In genomic region chr9:130072515-130073235, GRCh38 we compare ENCODE assay signal across 12 cellular contexts. TPM values are rescaled to one million over a fixed set of nuclear protein-coding genes. Genes with fewer than 3 reads are reported as not detected.
DNase-seq lines count a peak whose midpoint lies in the region; ATAC-seq, FAIRE-seq and TF ChIP-seq lines count a peak whose summit lies in the region.
"Had no signal": no experiment of that assay in that cellular context is flagged by ENCODE, and none has a peak within 500 bp of the region (broad histone marks: within the 10 kb centered on the region; RNA-seq: fewer than 3 reads in every experiment).

No MANE protein-coding gene starts in this region.

- TF ChIP-seq CTCF in CD14-positive monocyte (IDR thresholded peaks at IDR 0.05) (no peak), H9 (conservative IDR thresholded peaks at IDR 0.05) (no peak), K562 (IDR thresholded peaks at IDR 0.05 in 2 of 3, conservative IDR thresholded peaks at IDR 0.05 in 1 of 3; ENCODE audit: insufficient read depth in 2 of 3, low read depth in 1 of 3, low read length in 3 of 3) (no peak)

- H2AK5ac ChIP-seq in H9 (ENCODE audit: insufficient read length, low read length): no peak overlapping the region

- H3K23me2 ChIP-seq in H9 (ENCODE audit: insufficient read length, low read depth, low read length, poor library complexity, severe bottlenecking): no peaks in the 10 kb centered on the region

- no peak for TF ChIP-seq RAD21 in K562 (CRISPR knock-in tag; conservative IDR thresholded peaks at IDR 0.05 in 1 of 2, IDR thresholded peaks at IDR 0.05 in 1 of 2)

- TF ChIP-seq POLR2A in K562 (conservative IDR thresholded peaks at IDR 0.05): no peak

- no peak overlapping the region for H2BK15ac ChIP-seq in H9 (ENCODE audit: low read depth, low read length)

- peaks cover 19 to 26% of the 10 kb centered on the region in 2 donors for H3K36me3 Mint-ChIP-seq in CD14-positive monocyte
- peaks cover 6 to 21% (median 15%) of the 10 kb centered on the region in 3 experiments; a peak in 6 of 7 replicates for H3K36me3 Mint-ChIP-seq in H9 (ENCODE audit: insufficient read depth in 1 of 3, low read depth in 3 of 3)
- H3K36me3 Mint-ChIP-seq in naive thymus-derived CD8-positive, alpha-beta T cell: peaks cover 4 to 21% (median 9%) of the 10 kb centered on the region in 3 donors

- H3K4me2 ChIP-seq in H9 (ENCODE audit: insufficient read depth, insufficient read length, low read length) (no peak overlapping the region), K562 (ENCODE audit: insufficient read depth, low read length) (no peak overlapping the region)

- H3K56ac ChIP-seq in H9 (ENCODE audit: insufficient read length, low read depth, low read length): no peak overlapping the region

- in situ Hi-C loops in K562 (cut with MboI): no loop called here

- intact Hi-C loops in CD14-positive monocyte (cut with micrococcal nuclease): no loop called here
- intact Hi-C loops in K562 (cut with micrococcal nuclease): no loop called here

- no peak overlapping the region for H3K9ac ChIP-seq in H9 (ENCODE audit: extremely low read depth, insufficient read length, low read length)
- no peak overlapping the region for H3K9ac ChIP-seq in K562 (ENCODE audit: insufficient read depth in 1 of 2, low read depth in 2 of 2, low read length in 2 of 2)

- H3K4me1 ChIP-seq in H9 (ENCODE audit: insufficient read depth, low read length) (no peaks in the 10 kb centered on the region), K562 (replicated peaks in 1 of 2; ENCODE audit: control insufficient read depth in 2 of 2, insufficient read depth in 2 of 2, low read length in 2 of 2) (peaks cover 0 to 17% of the 10 kb centered on the region in 2 experiments; a peak in 3 of 5 replicates), mesodermal cell (ENCODE audit: control insufficient read depth, insufficient read depth, low read length, poor library complexity, severe bottlenecking) (peaks cover 26% of the 10 kb centered on the region)

- H3K27me3 ChIP-seq in H9 (ENCODE audit: insufficient read depth, low read length): no peaks in the 10 kb centered on the region
- no peaks in the 10 kb centered on the region for H3K27me3 ChIP-seq in K562 (ENCODE audit: control insufficient read depth in 2 of 2, insufficient read depth in 2 of 2, low read length in 2 of 2)
- H3K27me3 ChIP-seq: testis had no signal

- DNase-seq in CD14-positive monocyte (ENCODE audit: low spot score) (no peak), H9 (no peak), K562 (ENCODE audit: extremely low read depth in 1 of 4, low spot score in 3 of 4) (no peak), GM19240 (ENCODE audit: insufficient read length, low spot score) (no peak), NCI-H345 (lab: John Stamatoyannopoulos, UW) (no peak), activated gamma-delta T cell treated with Interleukin-2 at 50 U/mL for 16 hours (no peak)
- DNase-seq in naive thymus-derived CD8-positive, alpha-beta T cell: no peak
- DNase-seq: CD8-positive, alpha-beta memory T cell; hypothalamus; NCI-H526 treated with DMSO at 0.1 percent for 48 hours; testis had no signal

- H4K8ac ChIP-seq in H9 (replicated peaks; ENCODE audit: insufficient read length, low read depth, low read length): no peak overlapping the region

- H2BK120ac ChIP-seq in H9 (ENCODE audit: low read depth, low read length, poor library complexity, severe bottlenecking): no peak overlapping the region

- peak overlapping the region; percentile 60 for H2BK20ac ChIP-seq in H9 (ENCODE audit: low read depth, low read length, poor library complexity, severe bottlenecking)

- peaks cover 9% of the 10 kb centered on the region for H3K79me1 ChIP-seq in H9 (ENCODE audit: insufficient read depth, low read depth, low read length, poor library complexity, severe bottlenecking)

- H3T11ph ChIP-seq in H9 (ENCODE audit: low read length): no peak overlapping the region

- H3K4me3 ChIP-seq in K562: no peak overlapping the region
- H3K4me3 ChIP-seq in mesodermal cell (ENCODE audit: extremely low read depth, insufficient read depth, low read length, poor library complexity, severe bottlenecking): no peak overlapping the region
- H3K4me3 ChIP-seq: testis had no signal

- POLR2A ChIA-PET in K562 (lab: Yijun Ruan, JAX): interaction anchor here (0.7 kb wide), 1 partner anchor 76 kb away, joined by 3 read pairs; no protein-coding TSS in a partner anchor
- POLR2A ChIA-PET in naive thymus-derived CD8-positive, alpha-beta T cell (lab: Charles Lee): no interaction called here

- H2BK12ac ChIP-seq in H9 (ENCODE audit: insufficient read length, low read depth, low read length): no peak overlapping the region

- H2AFZ ChIP-seq in H9 (ENCODE audit: low read length): no peak overlapping the region
- H2AFZ ChIP-seq in K562 (ENCODE audit: low read depth, low read length): no peak overlapping the region

- CTCF ChIA-PET in K562 (lab: Yijun Ruan, JAX; ENCODE audit: low intra/inter-chr PET ratio): no interaction called here

- H3K4me1 Mint-ChIP-seq in CD14-positive monocyte: peaks cover 52% of the 10 kb centered on the region
- H3K4me1 Mint-ChIP-seq in H9: peaks cover 10 to 14% of the 10 kb centered on the region in 2 experiments; a peak in 3 of 4 replicates
- peaks cover 6 to 45% (median 35%) of the 10 kb centered on the region in 4 donors for H3K4me1 Mint-ChIP-seq in naive thymus-derived CD8-positive, alpha-beta T cell

- H3K18ac ChIP-seq in H9 (ENCODE audit: insufficient read length, low read depth, low read length): no peak overlapping the region

- H3K27ac ChIP-seq in H9 (ENCODE audit: insufficient read length, low read depth, low read length) (no peak overlapping the region), K562 (ENCODE audit: extremely low read depth, low read depth, low read length) (peak overlapping the region; percentile 28; the same call in 1 of the 3 replicates), mesodermal cell (ENCODE audit: low read depth, low read length, severe bottlenecking) (peak overlapping the region; percentile 89)

- no peaks in the 10 kb centered on the region for H3K9me3 ChIP-seq in H9 (ENCODE audit: control insufficient read depth, low read depth, low read length)
- no peaks in the 10 kb centered on the region for H3K9me3 ChIP-seq in K562 (replicated peaks; ENCODE audit: control insufficient read depth, insufficient read depth, low read depth, low read length)
- H3K9me3 ChIP-seq in mesodermal cell (ENCODE audit: control insufficient read depth, low read length): no peaks in the 10 kb centered on the region
- H3K9me3 ChIP-seq: testis had no signal

- no peak for ATAC-seq in K562
- no peak for ATAC-seq in naive thymus-derived CD8-positive, alpha-beta T cell

- no peaks in the 10 kb centered on the region for H3K9me1 ChIP-seq in K562 (ENCODE audit: control insufficient read depth, insufficient read depth, low read length)

- no peaks in the 10 kb centered on the region for H4K20me1 ChIP-seq in H9 (ENCODE audit: control insufficient read depth, insufficient read depth, insufficient read length)
- H4K20me1 ChIP-seq in K562 (replicated peaks; ENCODE audit: control insufficient read depth, insufficient read depth, low read length): peaks cover 13% of the 10 kb centered on the region

- no peak overlapping the region for H4K5ac ChIP-seq in H9 (ENCODE audit: insufficient read length, low read depth, low read length)

- TF ChIP-seq EP300 in K562 (IDR thresholded peaks at IDR 0.05; ENCODE audit: low read length): no peak

- BruUV-seq in K562 (replicated peaks; lab: Mats Ljungman, UMichigan): no TSS peak

- H3K79me2 ChIP-seq in H9 (ENCODE audit: insufficient read depth, low read length) (no peaks in the 10 kb centered on the region), K562 (ENCODE audit: control insufficient read depth, insufficient read depth, low read length) (peaks cover 50% of the 10 kb centered on the region)

- H3K36me3 ChIP-seq in K562 (ENCODE audit: control insufficient read depth, insufficient read depth, low read length) (peaks cover 22% of the 10 kb centered on the region; the same call in 2 of the 3 replicates), mesodermal cell (ENCODE audit: control insufficient read depth, insufficient read depth, low read length) (peaks cover 24% of the 10 kb centered on the region)

- no peak overlapping the region for H3K14ac ChIP-seq in H9 (ENCODE audit: insufficient read depth, low read length)

- H3K9me3 Mint-ChIP-seq in CD14-positive monocyte (no peaks in the 10 kb centered on the region), H9 (no peaks in the 10 kb centered on the region)
- H3K9me3 Mint-ChIP-seq in naive thymus-derived CD8-positive, alpha-beta T cell: no peaks in the 10 kb centered on the region
- H3K9me3 Mint-ChIP-seq: CD8-positive, alpha-beta memory T cell had no signal

- H4K91ac ChIP-seq in H9 (ENCODE audit: insufficient read length, low read depth, low read length): no peak overlapping the region

- H3K27ac Mint-ChIP-seq in CD14-positive monocyte: peak overlapping the region in 6 of 7 donors; percentile 55 to 88 (median 74)
- peak overlapping the region; percentile 6 to 60 (median 34); a peak in 4 of 7 replicates for H3K27ac Mint-ChIP-seq in H9
- H3K27ac Mint-ChIP-seq in naive thymus-derived CD8-positive, alpha-beta T cell: peak overlapping the region in 5 of 10 donors; percentile 14 to 85 (median 49)

- WGBS in H9 (ENCODE audit: extremely low coverage, insufficient read length, low lambda C conversion rate): no CpG with 5 or more reads among the region's 9 CpGs
- 74% methylated on average over 9 of the region's 9 CpGs for WGBS in K562 (ENCODE audit: insufficient coverage, low coverage, missing lambda C conversion rate)
- 89 to 95% methylated on average over 4 to 5 of the region's 9 CpGs for WGBS in mesodermal cell (ENCODE audit: insufficient coverage in 2 of 2), 2 experiments

- no peak for FAIRE-seq in K562 (lab: Jason Lieb, UNC)

- H3K27me3 Mint-ChIP-seq in CD14-positive monocyte (ENCODE audit: low read depth in 3 of 3) (no peaks in the 10 kb centered on the region), H9 (ENCODE audit: low read depth) (no peaks in the 10 kb centered on the region)
- H3K27me3 Mint-ChIP-seq in naive thymus-derived CD8-positive, alpha-beta T cell: no peaks in the 10 kb centered on the region

- H3K23ac ChIP-seq in H9 (ENCODE audit: insufficient read length, low read depth, low read length): no peak overlapping the region

- H2BK5ac ChIP-seq in H9 (ENCODE audit: insufficient read length, low read length): no peak overlapping the region

- no peak overlapping the region for H3K4me3 Mint-ChIP-seq in CD14-positive monocyte
- H3K4me3 Mint-ChIP-seq in H9: no peak overlapping the region
- H3K4me3 Mint-ChIP-seq in naive thymus-derived CD8-positive, alpha-beta T cell: no peak overlapping the region
- H3K4me3 Mint-ChIP-seq: CD8-positive, alpha-beta memory T cell had no signal

- no peak overlapping the region for H3K4ac ChIP-seq in H9 (ENCODE audit: low read depth, low read length)

RNA-seq across cellular contexts. Expression of gene GPR107, which starts 19.0 kb away (rescaled TPM):
- polyA plus RNA-seq in CD14-positive monocyte (1 to 10 TPM; 6.0 TPM), K562 (2011; rRNA removed) (28.2 and 34.6 TPM in 2 replicates), K562 (2014; fragmentation: Illumina TruSeq; extraction: Trizol) (19.5 and 27.8 TPM in 2 replicates), K562 (2014; fragmentation: Nextera tagmentation; extraction: Ambion mirVana) (1 to 10 TPM; 3.2 to 3.5 TPM), K562 (2014; rRNA removed) (13.7 and 14.4 TPM in 2 replicates)
- total RNA-seq in H9 (2021) (38.0 and 38.6 TPM in 2 replicates), K562 (2014; rRNA removed) (9.2 and 10.0 TPM in 2 replicates), K562 (2014; rRNA removed; fragmentation: Illumina TruSeq; extraction: Trizol) (12.4 and 14.5 TPM in 2 replicates), K562 (2015; rRNA removed; fragmentation: Illumina TruSeq; extraction: Trizol) (13.5 and 14.6 TPM in 2 replicates), K562 (2021) (20.3 and 21.8 TPM in 2 replicates)
- 92.0 and 106 TPM in 2 replicates for total RNA-seq in K562 (2011; cell fraction: chromatin; rRNA removed; ENCODE audit: low replicate concordance)
- 120 and 136 TPM in 2 replicates for total RNA-seq in K562 (2011; cell fraction: nucleolus; rRNA removed)
- 83.9 and 108 TPM in 2 replicates for total RNA-seq in K562 (2011; cell fraction: nucleoplasm; rRNA removed)
- polyA plus RNA-seq in K562 (2011; cell fraction: cytosol; rRNA removed): 9.8 and 15.6 TPM in 2 replicates
- 23.2 and 28.9 TPM in 2 replicates for polyA plus RNA-seq in K562 (2011; cell fraction: nucleus; rRNA removed)
- polyA plus RNA-seq in K562 (2012): 17.3 and 22.6 TPM in 2 replicates
- polyA minus RNA-seq in K562 (2011; rRNA and poly(A)+ RNA removed): 29.5 and 33.6 TPM in 2 replicates
- 13.0 and 13.7 TPM in 2 replicates for polyA minus RNA-seq in K562 (2011; cell fraction: cytosol; rRNA and poly(A)+ RNA removed)
- polyA minus RNA-seq in K562 (2011; cell fraction: nucleus; rRNA and poly(A)+ RNA removed): 12.8 and 25.0 TPM in 2 replicates
- polyA plus RNA-seq in mesodermal cell (2013, experiment 1 of 2): 55.6 TPM
- 48.0 TPM for polyA plus RNA-seq in mesodermal cell (2013, experiment 2 of 2)
- total RNA-seq in naive thymus-derived CD8-positive, alpha-beta T cell: 10 to 100 TPM; 21.9 to 25.3 TPM
- polyA plus RNA-seq in naive thymus-derived CD8-positive, alpha-beta T cell: 1 to 10 TPM; 1.4 to 3.2 (median 2.2) TPM

RNA-seq across cellular contexts. Expression of gene FNBP1, which starts 29.7 kb away (rescaled TPM):
- polyA plus RNA-seq in CD14-positive monocyte (10 to 100 TPM; 51.4 to 60.7 TPM), K562 (2011; rRNA removed) (7.2 and 7.6 TPM in 2 replicates), K562 (2014; fragmentation: Illumina TruSeq; extraction: Trizol) (6.1 TPM in 2 replicates), K562 (2014; fragmentation: Nextera tagmentation; extraction: Ambion mirVana) (1 to 10 TPM; 1.8 to 2.2 TPM), K562 (2014; rRNA removed) (5.4 and 8.0 TPM in 2 replicates)
- total RNA-seq in H9 (2021) (35.9 and 36.5 TPM in 2 replicates), K562 (2014; rRNA removed) (8.2 and 8.4 TPM in 2 replicates), K562 (2014; rRNA removed; fragmentation: Illumina TruSeq; extraction: Trizol) (6.9 and 13.2 TPM in 2 replicates), K562 (2015; rRNA removed; fragmentation: Illumina TruSeq; extraction: Trizol) (13.5 and 14.9 TPM in 2 replicates), K562 (2021) (8.5 and 10.7 TPM in 2 replicates)
- 24.0 and 44.9 TPM in 2 replicates for total RNA-seq in K562 (2011; cell fraction: chromatin; rRNA removed; ENCODE audit: low replicate concordance)
- total RNA-seq in K562 (2011; cell fraction: nucleolus; rRNA removed): 8.5 and 10.9 TPM in 2 replicates
- 10.9 and 12.6 TPM in 2 replicates for total RNA-seq in K562 (2011; cell fraction: nucleoplasm; rRNA removed)
- polyA plus RNA-seq in K562 (2011; cell fraction: cytosol; rRNA removed): 2.2 and 4.2 TPM in 2 replicates
- polyA plus RNA-seq in K562 (2011; cell fraction: nucleus; rRNA removed): 5.8 and 7.6 TPM in 2 replicates
- polyA plus RNA-seq in K562 (2012): 8.7 and 10.5 TPM in 2 replicates
- polyA minus RNA-seq in K562 (2011; rRNA and poly(A)+ RNA removed): 33.5 and 42.5 TPM in 2 replicates
- 7.9 and 8.7 TPM in 2 replicates for polyA minus RNA-seq in K562 (2011; cell fraction: cytosol; rRNA and poly(A)+ RNA removed)
- 3.4 and 8.0 TPM in 2 replicates for polyA minus RNA-seq in K562 (2011; cell fraction: nucleus; rRNA and poly(A)+ RNA removed)
- 67.8 TPM for polyA plus RNA-seq in mesodermal cell (2013, experiment 1 of 2)
- 67.6 TPM for polyA plus RNA-seq in mesodermal cell (2013, experiment 2 of 2)
- total RNA-seq in naive thymus-derived CD8-positive, alpha-beta T cell: 100 to 1,000 TPM; 156 to 164 TPM
- polyA plus RNA-seq in naive thymus-derived CD8-positive, alpha-beta T cell: 100 to 1,000 TPM; 130 to 143 (median 136) TPM
